Comparison of ENCODE assay signal across 10 cellular contexts in the genomic region with DNA sequence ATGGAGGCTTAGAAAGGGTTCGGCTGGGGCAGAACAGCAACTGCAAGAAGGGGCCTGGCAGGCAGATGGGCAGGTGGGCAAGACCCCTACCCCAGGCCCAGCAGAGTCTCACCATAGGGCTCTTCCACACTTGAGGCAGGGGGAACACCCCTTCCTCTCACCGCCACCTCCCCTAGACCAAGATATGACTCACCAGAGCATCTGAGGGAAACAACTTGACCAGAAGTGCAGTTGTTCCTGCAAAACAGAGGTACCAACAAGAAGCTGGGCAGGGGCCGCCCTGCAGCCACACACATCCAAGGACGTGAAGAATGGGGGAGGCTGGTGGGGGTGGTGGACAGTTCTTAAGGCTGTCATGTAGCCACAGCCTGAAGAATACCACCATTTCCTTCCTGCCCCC. TPM values are rescaled to one million over a fixed set of nuclear protein-coding genes. Genes with fewer than 3 reads are reported as not detected.
"Had no signal": no experiment of that assay in that cellular context is flagged by ENCODE, and none has a peak within 500 bp of the region (broad histone marks: within the 10 kb centered on the region; RNA-seq: fewer than 3 reads in every experiment).

No MANE protein-coding gene starts in this region.

- FAIRE-seq: HepG2, K562 had no signal

- H3K4me3 ChIP-seq: GM23248, HAP-1, K562 had no signal

- H2AFZ ChIP-seq: GM23248 had no signal

- H3K9ac ChIP-seq: GM23248 had no signal

- H3K4me3 Mint-ChIP-seq: HFFc6 had no signal

- DNase-seq: GM23248, GOT3, H7, HFFc6 had no signal

- H3K27ac Mint-ChIP-seq: HFFc6 had no signal

- H3K27ac ChIP-seq: GM23248, HL-60 had no signal

- H3K9me3 ChIP-seq: HAP-1 had no signal

- ATAC-seq: HCT116, HepG2, K562 had no signal

- H3K36me3 ChIP-seq: HAP-1 had no signal

RNA-seq across cellular contexts. Expression of a gene that starts 10.9 kb away (rescaled TPM):
- total RNA-seq: GM23248, H4 had no signal
- polyA plus RNA-seq: GM23248 had no signal
